In the genomic region with DNA sequence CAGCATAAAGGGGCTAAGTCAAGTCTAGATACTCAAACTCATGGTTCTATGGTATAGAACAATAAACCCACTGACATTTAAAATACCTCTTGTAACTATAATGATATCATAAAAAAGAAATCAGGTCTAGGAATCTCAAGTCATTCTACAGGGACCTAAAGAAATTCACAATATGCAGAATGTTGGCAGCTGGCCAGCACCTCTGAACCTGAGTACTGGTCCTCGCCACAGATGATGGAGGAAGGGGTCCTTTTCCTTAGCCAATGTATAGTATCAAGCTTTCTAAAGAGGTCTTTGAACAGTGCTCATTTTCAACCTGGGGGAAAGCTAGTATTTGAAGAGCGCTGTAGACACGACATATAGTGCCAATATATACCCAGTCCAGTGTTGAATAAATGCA, we compare ENCODE assay signal across 20 cellular contexts.
DNase-seq lines count a peak whose midpoint lies in the region; ATAC-seq and TF ChIP-seq lines count a peak whose summit lies in the region.
"Had no signal": no experiment of that assay in that cellular context is flagged by ENCODE, and none has a peak within 500 bp of the region (broad histone marks: within the 10 kb centered on the region; RNA-seq: fewer than 3 reads in every experiment).

No MANE protein-coding gene starts in this region.

- no peaks in the 10 kb centered on the region for H3K36me3 ChIP-seq in BE2C
- H3K36me3 ChIP-seq in GM23248 (ENCODE audit: low read depth): peaks cover 48% of the 10 kb centered on the region
- peaks cover 4% of the 10 kb centered on the region for H3K36me3 ChIP-seq in mammary epithelial cell (ENCODE audit: insufficient read depth, low read length)
- H3K36me3 ChIP-seq: thoracic aorta had no signal

- POLR2A ChIA-PET in T-cell (lab: Charles Lee): no interaction called here

- WGBS in GM23248 (ENCODE audit: low coverage in 1 of 2, low lambda C conversion rate in 2 of 2, missing lambda C conversion rate in 2 of 2), 2 experiments: 86 to 91% methylated on average over 3 of the region's 3 CpGs
- WGBS in mammary epithelial cell (ENCODE audit: low coverage, missing lambda C conversion rate): 82% methylated on average over 3 of the region's 3 CpGs

- no peak for TF ChIP-seq CTCF in BE2C (IDR thresholded peaks at IDR 0.05; ENCODE audit: low read depth, low read length)
- TF ChIP-seq CTCF in mammary epithelial cell (conservative IDR thresholded peaks at IDR 0.05 in 1 of 2, IDR thresholded peaks at IDR 0.05 in 1 of 2; ENCODE audit: extremely low read depth in 1 of 2, insufficient read depth in 1 of 2, low read depth in 1 of 2, low read length in 2 of 2): no peak

- intact Hi-C loops in mammary epithelial cell (cut with micrococcal nuclease): no loop called here

- H3K9me2 ChIP-seq in GM23248 (ENCODE audit: insufficient read depth): no peaks in the 10 kb centered on the region

- DNase-seq in BE2C (peak; percentile 25), GM23248 (peak; percentile 39), mammary epithelial cell (no peak), myocyte (ENCODE audit: low read depth) (peak; percentile 24), T-cell (no peak), D341Med (ENCODE audit: low spot score) (no peak), NAMALWA (ENCODE audit: low spot score) (no peak)
- DNase-seq: activated CD4-positive, CD25-positive, alpha-beta regulatory T cell treated with anti-CD3 and anti-CD28 coated beads, Interleukin-2, amount 50 U/mL, for 72 hours; activated CD8-positive, alpha-beta T cell treated with anti-CD3 and anti-CD28 coated beads, Interleukin-2, amount 10 ng/mL, durations not matched to agents 7 days and 5 days; activated T-cell treated with anti-CD3 and anti-CD28 coated beads, Interleukin-2, amount 50 U/mL, for 1 hour; CD4-positive, alpha-beta T cell; DMS79; effector memory CD4-positive, alpha-beta T cell; glutamatergic neuron; NCI-H1417; NCI-H510A had no signal

- BruUV-seq in mammary epithelial cell (replicated peaks; lab: Mats Ljungman, UMichigan): no TSS peak

- no peak for ATAC-seq in T-cell (replicated peaks in 1 of 4)
- ATAC-seq: activated CD8-positive, alpha-beta T cell treated with anti-CD3 and anti-CD28 coated beads, Interleukin-2, amount 10 ng/mL, durations not matched to agents 7 days and 5 days; left lobe of liver; right cardiac atrium had no signal

- H3K36me3 Mint-ChIP-seq in T-cell: peaks cover 54% of the 10 kb centered on the region

- H3K4me1 Mint-ChIP-seq in T-cell: peaks cover 28 to 39% (median 37%) of the 10 kb centered on the region in 3 donors

- no peaks in the 10 kb centered on the region for H3K4me1 ChIP-seq in BE2C
- H3K4me1 ChIP-seq in GM23248 (ENCODE audit: insufficient read depth): peaks cover 67% of the 10 kb centered on the region
- peaks cover 31% of the 10 kb centered on the region for H3K4me1 ChIP-seq in mammary epithelial cell (ENCODE audit: insufficient read depth, low read length)

- peaks cover 76% of the 10 kb centered on the region for H3F3A ChIP-seq in GM23248 (ENCODE audit: insufficient read depth)

- H4K20me1 ChIP-seq in GM23248 (ENCODE audit: insufficient read depth): no peaks in the 10 kb centered on the region
- no peaks in the 10 kb centered on the region for H4K20me1 ChIP-seq in mammary epithelial cell (ENCODE audit: insufficient read depth, low read length)

- H3K27me3 ChIP-seq in BE2C (no peaks in the 10 kb centered on the region), GM23248 (replicated peaks; ENCODE audit: insufficient read depth) (no peaks in the 10 kb centered on the region), mammary epithelial cell (ENCODE audit: insufficient read depth, low read length) (no peaks in the 10 kb centered on the region)
- H3K27me3 ChIP-seq: neutrophil had no signal

- peak overlapping the region; percentile 98 for H3K27ac ChIP-seq in GM23248
- peak overlapping the region; percentile 98 for H3K27ac ChIP-seq in mammary epithelial cell (ENCODE audit: insufficient read depth, low read depth, low read length)
- H3K27ac ChIP-seq: neutrophil, thoracic aorta had no signal

- H2AFZ ChIP-seq in GM23248: no peak overlapping the region
- H2AFZ ChIP-seq in mammary epithelial cell (ENCODE audit: low read depth, low read length): no peak overlapping the region

- no peak overlapping the region for H3K27ac Mint-ChIP-seq in T-cell
- H3K27ac Mint-ChIP-seq: activated CD8-positive, alpha-beta T cell treated with anti-CD3 and anti-CD28 coated beads, Interleukin-2, amount 10 ng/mL, durations not matched to agents 7 days and 5 days had no signal

- H3K4me2 ChIP-seq in GM23248 (ENCODE audit: unreplicated experiment) (peak overlapping the region; percentile 83), mammary epithelial cell (ENCODE audit: insufficient read depth, low read depth, low read length) (peak overlapping the region; percentile 67)

- H3K79me2 ChIP-seq in GM23248 (ENCODE audit: insufficient read depth) (peaks cover 85% of the 10 kb centered on the region), mammary epithelial cell (ENCODE audit: insufficient read depth, low read length) (peaks cover 36% of the 10 kb centered on the region)

- no peaks in the 10 kb centered on the region for H3K9me3 ChIP-seq in BE2C
- no peaks in the 10 kb centered on the region for H3K9me3 ChIP-seq in GM23248 (ENCODE audit: low read depth)
- no peaks in the 10 kb centered on the region for H3K9me3 ChIP-seq in mammary epithelial cell (replicated peaks; ENCODE audit: insufficient read depth, low read length)
- H3K9me3 ChIP-seq: neutrophil, thoracic aorta had no signal

- in situ Hi-C loops in GM23248 (cut with MboI): no loop called here
- in situ Hi-C loops in mammary epithelial cell (cut with MboI; ENCODE audit: low sequenced_read_pairs in 2 of 2): no loop called here

- CTCF ChIA-PET in mammary epithelial cell (lab: Charles Lee; ENCODE audit: low non-redundant PET) (no interaction called here), T-cell (lab: Charles Lee) (no interaction called here)

- H3K27me3 Mint-ChIP-seq in T-cell: no peaks in the 10 kb centered on the region
- H3K27me3 Mint-ChIP-seq: CD4-positive, alpha-beta T cell had no signal

- H3K4me3 Mint-ChIP-seq in T-cell: no peak overlapping the region
- H3K4me3 Mint-ChIP-seq: activated CD8-positive, alpha-beta T cell treated with anti-CD3 and anti-CD28 coated beads, Interleukin-2, amount 10 ng/mL, durations not matched to agents 7 days and 5 days; CD4-positive, alpha-beta T cell had no signal

- dilution Hi-C loops in mammary epithelial cell (cut with HindIII; ENCODE audit: low sequenced_read_pairs): no loop called here

- H3K9ac ChIP-seq in GM23248: peak overlapping the region; percentile 81
- H3K9ac ChIP-seq in mammary epithelial cell (ENCODE audit: insufficient read depth, low read length): no peak overlapping the region

- no peaks in the 10 kb centered on the region for H3K9me3 Mint-ChIP-seq in T-cell
- H3K9me3 Mint-ChIP-seq: CD4-positive, alpha-beta T cell had no signal

- H3K4me3 ChIP-seq in BE2C (ENCODE audit: low read depth, low read length): no peak overlapping the region
- H3K4me3 ChIP-seq in GM23248: 0 out of 2 replicates have a peak overlapping the region, but pooled peaks have one; percentile 6
- no peak overlapping the region for H3K4me3 ChIP-seq in mammary epithelial cell (replicated peaks in 1 of 3; ENCODE audit: insufficient read depth in 1 of 3, low read depth in 2 of 3, low read length in 3 of 3)
- H3K4me3 ChIP-seq: thoracic aorta had no signal

Comparison
In these comparisons a context has a peak if more than half of its experiments do, and no peak if none do; other contexts are left out.
1. DNase-seq: peak in BE2C (single experiment), GM23248 (single experiment) and myocyte (single experiment); none in mammary epithelial cell (single experiment), T-cell (0 of 34), D341Med (single experiment) and NAMALWA (single experiment).